ENCODE assay signal across 10 cellular contexts in the genomic region with DNA sequence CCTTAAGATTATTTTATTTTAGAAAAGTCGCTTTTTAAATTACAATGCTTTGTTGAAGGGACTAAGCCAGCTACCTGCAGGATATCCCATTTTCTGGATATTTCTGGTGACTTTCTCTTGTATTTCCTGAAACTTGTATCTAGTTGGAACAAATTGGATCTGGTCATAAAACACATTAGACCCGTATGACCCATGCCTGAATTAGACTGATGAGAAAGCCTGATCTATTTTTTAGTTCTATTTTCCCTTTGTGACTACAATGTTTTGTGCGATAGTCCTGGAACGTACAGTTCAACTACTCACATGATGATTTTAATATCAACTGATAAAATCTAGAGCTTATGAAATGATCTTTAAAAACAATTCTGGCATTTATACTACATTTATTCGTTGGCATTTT.
"Had no signal": no experiment of that assay in that cellular context is flagged by ENCODE, and none has a peak within 500 bp of the region (broad histone marks: within the 10 kb centered on the region; RNA-seq: fewer than 3 reads in every experiment).

No MANE protein-coding gene starts in this region.

- H3K4me3 ChIP-seq: GM23338 had no signal

- ATAC-seq: GM23338, HepG2 had no signal

- FAIRE-seq: H1, H54, HepG2 had no signal

- H3K27ac ChIP-seq: KMS-11 had no signal

- H3K36me3 Mint-ChIP-seq: IgD-negative memory B cell had no signal

- DNase-seq: H9, HCEC 1CT, HFFc6, KBM-7 had no signal

- H3K4me1 Mint-ChIP-seq: IgD-negative memory B cell had no signal

- H3K4me2 ChIP-seq: GM23338, KMS-11 had no signal

- H3K4me3 Mint-ChIP-seq: GM23338, H9, HFFc6, IgD-negative memory B cell had no signal

- H3K27ac Mint-ChIP-seq: GM23338, H9, HFFc6, IgD-negative memory B cell had no signal
